ENCODE assay signal across 15 cellular contexts in genomic region chr5:115424446-115424845, GRCh38.
"Had no signal": no experiment of that assay in that cellular context is flagged by ENCODE, and none has a peak within 500 bp of the region (broad histone marks: within the 10 kb centered on the region; RNA-seq: fewer than 3 reads in every experiment).

No MANE protein-coding gene starts in this region.

- H3K9me3 ChIP-seq: ascending aorta, breast epithelium, mucosa of descending colon, neutrophil had no signal

- H3K9ac ChIP-seq: parathyroid adenoma had no signal

- H3K27me3 ChIP-seq: ascending aorta, breast epithelium had no signal

- H3K4me1 ChIP-seq: ascending aorta, breast epithelium, parathyroid adenoma had no signal

- H3K4me3 ChIP-seq: ascending aorta, breast epithelium, mucosa of descending colon had no signal

- H3K79me2 ChIP-seq: parathyroid adenoma had no signal

- ATAC-seq: activated T-helper 17 cell treated with anti-CD3 and anti-CD28 coated beads, Interleukin-2, amount 50 U/mL, for 72 hours; esophagus mucosa; mucosa of descending colon; naive thymus-derived CD8-positive, alpha-beta T cell had no signal

- H3K36me3 ChIP-seq: ascending aorta, breast epithelium, neutrophil had no signal

- H3K27ac ChIP-seq: ascending aorta, neutrophil, parathyroid adenoma had no signal

- DNase-seq: activated naive CD4-positive, alpha-beta T cell treated with anti-CD3 and anti-CD28 coated beads, Interleukin-2, amount 10 ng/mL, durations not matched to agents 7 days and 5 days; activated T-cell treated with anti-CD3 and anti-CD28 coated beads for 4 hours; immature natural killer cell; mucosa of descending colon; naive thymus-derived CD8-positive, alpha-beta T cell; small intestine; stimulated activated CD4-positive, alpha-beta T cell treated with anti-CD3 and anti-CD28 coated beads, Interleukin-4, amount 100 ng/mL, for 4 hours; stimulated activated CD8-positive, alpha-beta memory T cell treated with anti-CD3 and anti-CD28 coated beads, Interleukin-4, amount 100 ng/mL, for 48 hours; stimulated activated naive CD4-positive, alpha-beta T cell treated with Interleukin-2 at 50 U/mL for 16 hours had no signal

- H2AFZ ChIP-seq: parathyroid adenoma had no signal
